ENCODE assay signal across 2 cellular contexts in the genomic region with DNA sequence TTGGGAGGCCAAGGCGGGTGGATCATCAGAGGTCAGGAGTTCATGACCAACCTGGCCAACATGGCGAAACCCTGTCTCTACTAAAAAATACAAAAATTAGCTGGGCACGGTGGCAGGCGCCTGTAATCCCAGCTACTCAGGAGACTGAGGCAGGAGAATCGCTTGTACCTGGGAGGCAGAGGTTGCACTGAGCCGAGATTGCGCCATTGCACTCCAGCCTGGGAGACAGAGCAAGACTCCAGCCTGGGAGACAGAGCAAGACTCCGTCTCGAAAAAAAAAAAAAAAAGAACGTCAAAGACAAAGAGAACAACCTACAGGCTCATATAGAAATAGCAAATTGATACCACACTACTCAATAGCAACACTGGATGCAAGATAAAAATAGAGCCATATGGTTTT. TPM values are rescaled to one million over a fixed set of nuclear protein-coding genes. Genes with fewer than 3 reads are reported as not detected.
"Had no signal": no experiment of that assay in that cellular context is flagged by ENCODE, and none has a peak within 500 bp of the region (broad histone marks: within the 10 kb centered on the region; RNA-seq: fewer than 3 reads in every experiment).

No MANE protein-coding gene starts in this region.

RNA-seq across cellular contexts. Expression of a gene that starts 10.7 kb away (rescaled TPM):
- total RNA-seq: naive thymus-derived CD8-positive, alpha-beta T cell had no signal
- polyA plus RNA-seq: naive thymus-derived CD4-positive, alpha-beta T cell; naive thymus-derived CD8-positive, alpha-beta T cell had no signal
